Comparison of ENCODE assay signal across 8 cellular contexts in genomic region chr1:36400825-36401601, GRCh38. TPM values are rescaled to one million over a fixed set of nuclear protein-coding genes. Genes with fewer than 3 reads are reported as not detected.
DNase-seq lines count a peak whose midpoint lies in the region; ATAC-seq and TF ChIP-seq lines count a peak whose summit lies in the region.

No MANE protein-coding gene starts in this region.

- no peaks in the 10 kb centered on the region for H3K27me3 Mint-ChIP-seq in T-helper 2 cell treated with Interferon-gamma antibody and Interleukin-4, amounts not matched to agents 5 μg/mL and 100 μg/mL, for 36 hours (ENCODE audit: low read depth)

- TF ChIP-seq CTCF in HFF-Myc (IDR thresholded peaks at IDR 0.05; ENCODE audit: low read depth, low read length, missing control alignments), result no peak
- no peak for TF ChIP-seq CTCF in coronary artery (IDR thresholded peaks at IDR 0.05)

- DNase-seq in CMK (ENCODE audit: low read depth) (peak; percentile 98), HFF-Myc (ENCODE audit: extremely low read depth, low read depth) (no peak), coronary artery (ENCODE audit: low spot score) (no peak), lung microvascular endothelial cell (ENCODE audit: low read depth in 2 of 2) (peak; percentile 62 to 65), NCI-H2107 treated with DMSO at 0.1 percent for 48 hours (lab: John Stamatoyannopoulos, UW; ENCODE audit: unreplicated experiment) (no peak), D341Med (ENCODE audit: low spot score) (no peak)
- DNase-seq in T-helper 2 cell treated with Interferon-gamma antibody and Interleukin-4, amounts not matched to agents 5 μg/mL and 100 μg/mL, for 36 hours (ENCODE audit: low spot score), result peak; percentile 21
- peak; percentile 49 to 79 for DNase-seq in stimulated activated effector memory CD8-positive, alpha-beta T cell treated with anti-CD3 and anti-CD28 coated beads, Interleukin-12 subunit alpha, Interleukin-12 subunit beta, amount 100 ng/mL, for 72 hours (ENCODE audit: low spot score in 2 of 2)

- no peaks in the 10 kb centered on the region for H3K36me3 Mint-ChIP-seq in T-helper 2 cell treated with Interferon-gamma antibody and Interleukin-4, amounts not matched to agents 5 μg/mL and 100 μg/mL, for 36 hours (ENCODE audit: low read depth)
- H3K36me3 Mint-ChIP-seq in stimulated activated effector memory CD8-positive, alpha-beta T cell treated with anti-CD3 and anti-CD28 coated beads, Interleukin-12 subunit alpha, Interleukin-12 subunit beta, amount 100 ng/mL, for 72 hours, result peaks cover 11% of the 10 kb centered on the region

- H3K4me3 ChIP-seq in HFF-Myc (replicated peaks; ENCODE audit: low read depth, low read length) (peak overlapping the region; percentile 19; the same call in 1 of the 2 replicates), coronary artery (peak overlapping the region; percentile 35)

- no peak overlapping the region for H3K4me3 Mint-ChIP-seq in T-helper 2 cell treated with Interferon-gamma antibody and Interleukin-4, amounts not matched to agents 5 μg/mL and 100 μg/mL, for 36 hours
- H3K4me3 Mint-ChIP-seq in stimulated activated effector memory CD8-positive, alpha-beta T cell treated with anti-CD3 and anti-CD28 coated beads, Interleukin-12 subunit alpha, Interleukin-12 subunit beta, amount 100 ng/mL, for 72 hours, result peak overlapping the region; percentile 81

- H3K4me1 Mint-ChIP-seq in T-helper 2 cell treated with Interferon-gamma antibody and Interleukin-4, amounts not matched to agents 5 μg/mL and 100 μg/mL, for 36 hours (ENCODE audit: low read depth), result peaks cover 13% of the 10 kb centered on the region
- H3K4me1 Mint-ChIP-seq in stimulated activated effector memory CD8-positive, alpha-beta T cell treated with anti-CD3 and anti-CD28 coated beads, Interleukin-12 subunit alpha, Interleukin-12 subunit beta, amount 100 ng/mL, for 72 hours, result peaks cover 37% of the 10 kb centered on the region

- no peaks in the 10 kb centered on the region for H3K9me3 Mint-ChIP-seq in T-helper 2 cell treated with Interferon-gamma antibody and Interleukin-4, amounts not matched to agents 5 μg/mL and 100 μg/mL, for 36 hours
- H3K9me3 Mint-ChIP-seq in stimulated activated effector memory CD8-positive, alpha-beta T cell treated with anti-CD3 and anti-CD28 coated beads, Interleukin-12 subunit alpha, Interleukin-12 subunit beta, amount 100 ng/mL, for 72 hours, result no peaks in the 10 kb centered on the region

- peak overlapping the region; percentile 25 to 59 for H3K27ac ChIP-seq in coronary artery

- peak; percentile 81 for ATAC-seq in stimulated activated effector memory CD8-positive, alpha-beta T cell treated with anti-CD3 and anti-CD28 coated beads, Interleukin-12 subunit alpha, Interleukin-12 subunit beta, amount 100 ng/mL, for 72 hours

- H3K27ac Mint-ChIP-seq in T-helper 2 cell treated with Interferon-gamma antibody and Interleukin-4, amounts not matched to agents 5 μg/mL and 100 μg/mL, for 36 hours, result no peak overlapping the region
- peak overlapping the region; percentile 96 for H3K27ac Mint-ChIP-seq in stimulated activated effector memory CD8-positive, alpha-beta T cell treated with anti-CD3 and anti-CD28 coated beads, Interleukin-12 subunit alpha, Interleukin-12 subunit beta, amount 100 ng/mL, for 72 hours

RNA-seq across cellular contexts. Expression of gene LSM10, which starts 3.3 kb away (rescaled TPM):
- 8.1 and 9.9 TPM in 2 replicates for total RNA-seq in lung microvascular endothelial cell

RNA-seq across cellular contexts. Expression of gene STK40, which starts 15.3 kb away (rescaled TPM):
- 11.3 and 21.6 TPM in 2 replicates for total RNA-seq in lung microvascular endothelial cell

RNA-seq across cellular contexts. Expression of gene OSCP1, which starts 49.2 kb away (rescaled TPM):
- 4.2 and 5.2 TPM in 2 replicates for total RNA-seq in lung microvascular endothelial cell

Comparison
In these comparisons a context has a peak if more than half of its experiments do, and no peak if none do; other contexts are left out.
1. DNase-seq: peak in CMK (single experiment), T-helper 2 cell treated with Interferon-gamma antibody and Interleukin-4, amounts not matched to agents 5 μg/mL and 100 μg/mL, for 36 hours (single experiment), lung microvascular endothelial cell (2 of 2) and stimulated activated effector memory CD8-positive, alpha-beta T cell treated with anti-CD3 and anti-CD28 coated beads, Interleukin-12 subunit alpha, Interleukin-12 subunit beta, amount 100 ng/mL, for 72 hours (2 of 2); none in HFF-Myc (single experiment), coronary artery (single experiment), NCI-H2107 treated with DMSO at 0.1 percent for 48 hours (single experiment) and D341Med (single experiment).